Comparison of ENCODE assay signal across 13 cellular contexts in genomic region chr19:4449022-4449825, GRCh38. TPM values are rescaled to one million over a fixed set of nuclear protein-coding genes. Genes with fewer than 3 reads are reported as not detected.
DNase-seq lines count a peak whose midpoint lies in the region; ATAC-seq, FAIRE-seq and TF ChIP-seq lines count a peak whose summit lies in the region.
"Had no signal": no experiment of that assay in that cellular context is flagged by ENCODE, and none has a peak within 500 bp of the region (broad histone marks: within the 10 kb centered on the region; RNA-seq: fewer than 3 reads in every experiment).

No MANE protein-coding gene starts in this region.

- H3K27ac ChIP-seq in ascending aorta (peak overlapping the region; percentile 55 to 59), small intestine (ENCODE audit: low read depth in 1 of 2, low read length in 1 of 2) (no peak overlapping the region)
- H3K27ac ChIP-seq: colonic mucosa had no signal

- peaks cover 0 to 12% of the 10 kb centered on the region in 2 donors for H3K4me1 ChIP-seq in ascending aorta
- no peaks in the 10 kb centered on the region for H3K4me1 ChIP-seq in small intestine (ENCODE audit: control insufficient read depth in 2 of 2, insufficient read depth in 1 of 2, low read depth in 1 of 2, low read length in 1 of 2)
- H3K4me1 ChIP-seq: colonic mucosa had no signal

- H3K27me3 ChIP-seq in ascending aorta (no peaks in the 10 kb centered on the region), small intestine (ENCODE audit: control insufficient read depth in 2 of 2, insufficient read depth in 2 of 2, low read length in 2 of 2) (no peaks in the 10 kb centered on the region)
- H3K27me3 ChIP-seq: colonic mucosa had no signal

- 83 to 86% (median 85%) methylated on average over 26 to 27 of the region's 27 CpGs for WGBS in small intestine, 3 donors

- DNase-seq in Daoy (ENCODE audit: low read depth) (peak; percentile 14), ascending aorta (ENCODE audit: low spot score in 2 of 2) (peak; percentile 55 to 77), cardiac septum (ENCODE audit: low spot score) (peak; percentile 80), posterior cingulate gyrus (peak; percentile 50 to 96 (median 77)), small intestine (no peak), GM19240 (ENCODE audit: insufficient read length, low spot score) (no peak)
- DNase-seq: activated T-cell treated with anti-CD3 and anti-CD28 coated beads, Interleukin-2, amount 50 U/mL, for 48 hours; AML-193; colonic mucosa had no signal

- no peak for FAIRE-seq in small intestine (lab: Jason Lieb, UNC)
- FAIRE-seq: TTC549 had no signal

- H3K9me3 ChIP-seq in ascending aorta (no peaks in the 10 kb centered on the region), small intestine (ENCODE audit: control insufficient read depth, low read depth) (no peaks in the 10 kb centered on the region)
- H3K9me3 ChIP-seq: colonic mucosa had no signal

- H3K4me3 ChIP-seq in ascending aorta (no peak overlapping the region), small intestine (ENCODE audit: low read depth in 1 of 2, low read length in 2 of 2) (no peak overlapping the region)
- H3K4me3 ChIP-seq: colonic mucosa had no signal

- TF ChIP-seq CTCF in ascending aorta (IDR thresholded peaks at IDR 0.05): peak in 1 of 3 experiments; percentile 15

- H3K36me3 ChIP-seq in ascending aorta: peaks cover 87 to 97% of the 10 kb centered on the region in 2 donors
- peaks cover 26 to 37% of the 10 kb centered on the region in 2 donors for H3K36me3 ChIP-seq in small intestine (ENCODE audit: control insufficient read depth in 2 of 2, insufficient read depth in 2 of 2, low read length in 2 of 2)

- ATAC-seq in HG02981 (IDR thresholded peaks at IDR 0.05; ENCODE audit: unreplicated experiment) (no peak), GM21381 (IDR thresholded peaks at IDR 0.05; ENCODE audit: unreplicated experiment) (no peak)
- ATAC-seq: Panc1 had no signal

- intact Hi-C loops in ascending aorta (cut with DNase I) (no loop called here), cardiac septum (cut with DNase I) (no loop called here), posterior cingulate gyrus (cut with DNase I) (no loop called here)

RNA-seq across cellular contexts. Expression of gene UBXN6, which starts 8.4 kb away (rescaled TPM):
- total RNA-seq in Daoy (2014; rRNA removed; shearing (Covaris generic)): 57.9 and 72.7 TPM in 2 replicates
- 560 TPM for total RNA-seq in ascending aorta
- total RNA-seq in cardiac septum: 102 TPM
- 100 to 1,000 TPM in 2 of 3 donors, 10 to 100 TPM in 1; 82.7 to 194 (median 157) TPM for polyA plus RNA-seq in small intestine

RNA-seq across cellular contexts. Expression of gene HDGFL2, which starts 22.9 kb away (rescaled TPM):
- total RNA-seq in Daoy (2014; rRNA removed; shearing (Covaris generic)): 57.4 and 79.1 TPM in 2 replicates
- 15.4 TPM for total RNA-seq in ascending aorta
- total RNA-seq in cardiac septum: 28.4 TPM
- polyA plus RNA-seq in small intestine: 10 to 100 TPM; 18.4 to 34.8 (median 22.1) TPM

RNA-seq across cellular contexts. Expression of gene CHAF1A, which starts 46.8 kb away (rescaled TPM):
- 39.7 and 55.8 TPM in 2 replicates for total RNA-seq in Daoy (2014; rRNA removed; shearing (Covaris generic))
- total RNA-seq in ascending aorta (0.85 TPM), cardiac septum (5.1 TPM)
- 10 to 100 TPM in 1 of 3 donors, 1 to 10 TPM in 2; 4.0 to 13.5 (median 5.9) TPM for polyA plus RNA-seq in small intestine

RNA-seq across cellular contexts. Expression of gene SH3GL1, which starts 48.9 kb away (rescaled TPM):
- 44.3 and 52.8 TPM in 2 replicates for total RNA-seq in Daoy (2014; rRNA removed; shearing (Covaris generic))
- total RNA-seq in ascending aorta: 61.4 TPM
- total RNA-seq in cardiac septum: 22.0 TPM
- polyA plus RNA-seq in small intestine: 100 to 1,000 TPM in 2 of 3 donors, 10 to 100 TPM in 1; 64.9 to 108 (median 101) TPM

Comparison
In these comparisons a context has a peak if more than half of its experiments do, and no peak if none do; other contexts are left out.
1. DNase-seq: peak in Daoy (single experiment), ascending aorta (2 of 2), cardiac septum (single experiment) and posterior cingulate gyrus (10 of 10); none in small intestine (single experiment) and GM19240 (single experiment).
2. H3K27ac ChIP-seq: peak in ascending aorta (2 of 2); none in small intestine (0 of 2).